Comparison of ENCODE assay signal across 1 cellular context in genomic region chr7:150745086-150745485, GRCh38.
TF ChIP-seq lines count a peak whose summit lies in the region.

No MANE protein-coding gene starts in this region.

TF ChIP-seq in GM12891, 5 proteins besides CTCF, POLR2A, EP300 and RAD21:
- TF ChIP-seq TAF1 (IDR thresholded peaks at IDR 0.05; ENCODE audit: low read depth, low read length) (no peak), SPI1 (IDR thresholded peaks at IDR 0.05; ENCODE audit: low read depth, low read length) (no peak), PAX5 (IDR thresholded peaks at IDR 0.05; ENCODE audit: insufficient read depth, low read length, severe bottlenecking) (no peak), POLR2AphosphoS5 (IDR thresholded peaks at IDR 0.05; ENCODE audit: low read depth, low read length) (no peak; the same call in 1 of the 2 replicates), POU2F2 (IDR thresholded peaks at IDR 0.05; ENCODE audit: low read depth, low read length) (no peak)
